In genomic region chr7:146136357-146136875, GRCh38 we compare ENCODE assay signal across 20 cellular contexts. TPM values are rescaled to one million over a fixed set of nuclear protein-coding genes. Genes with fewer than 3 reads are reported as not detected.
"Had no signal": no experiment of that assay in that cellular context is flagged by ENCODE, and none has a peak within 500 bp of the region (broad histone marks: within the 10 kb centered on the region; RNA-seq: fewer than 3 reads in every experiment).

No MANE protein-coding gene starts in this region.

- H3K27me3 Mint-ChIP-seq: activated naive CD8-positive, alpha-beta T cell treated with anti-CD3 and anti-CD28 coated beads, Interleukin-2, amount 50 U/mL, for 24 hours; memory B cell; natural killer cell treated with Interleukin-12 subunit alpha and Interleukin-12 subunit beta and Interleukin-15 and Interleukin-18, amount 100 ng/mL, for 72 hours; stimulated activated naive B cell treated with anti-CD40 and anti-IgM and Interleukin-4, amounts not matched to agents 10 μg/mL and 1 μg/mL and 100 μg/mL, for 72 hours had no signal

- ATAC-seq: activated naive CD8-positive, alpha-beta T cell treated with anti-CD3 and anti-CD28 coated beads, Interleukin-2, amount 50 U/mL, for 24 hours; left ventricle myocardium superior; natural killer cell treated with Interleukin-12 subunit alpha and Interleukin-12 subunit beta and Interleukin-15 and Interleukin-18, amount 100 ng/mL, for 72 hours; stimulated activated naive B cell treated with anti-CD40 and anti-IgM and Interleukin-4, amounts not matched to agents 10 μg/mL and 1 μg/mL and 100 μg/mL, for 72 hours had no signal

- H3K9me3 Mint-ChIP-seq: activated T-helper 2 cell treated with anti-CD3 and anti-CD28 coated beads, Interferon-gamma antibody, Interleukin-2, Interleukin-4, amounts not matched to agents 10 μg/mL and 5 μg/mL and 100 μg/mL, durations not matched to agents 14 hours and 24 hours and 36 hours; memory B cell; stimulated activated naive B cell treated with anti-CD40 and anti-IgM and Interleukin-4, amounts not matched to agents 10 μg/mL and 1 μg/mL and 100 μg/mL, for 72 hours had no signal

- H3K27ac ChIP-seq: esophagus squamous epithelium, thyroid gland had no signal

- H3K27ac Mint-ChIP-seq: activated naive CD4-positive, alpha-beta T cell treated with anti-CD3 and anti-CD28 coated beads for 36 hours; activated naive CD8-positive, alpha-beta T cell treated with anti-CD3 and anti-CD28 coated beads, Interleukin-2, amount 50 U/mL, for 24 hours; activated T-helper 2 cell treated with anti-CD3 and anti-CD28 coated beads, Interferon-gamma antibody, Interleukin-2, Interleukin-4, amounts not matched to agents 10 μg/mL and 5 μg/mL and 100 μg/mL, durations not matched to agents 14 hours and 24 hours and 36 hours; memory B cell; natural killer cell treated with Interleukin-12 subunit alpha and Interleukin-12 subunit beta and Interleukin-15 and Interleukin-18, amount 100 ng/mL, for 72 hours; stimulated activated naive B cell treated with anti-CD40 and anti-IgM and Interleukin-4, amounts not matched to agents 10 μg/mL and 1 μg/mL and 100 μg/mL, for 72 hours had no signal

- H3K4me3 Mint-ChIP-seq: activated naive CD4-positive, alpha-beta T cell treated with anti-CD3 and anti-CD28 coated beads for 36 hours; activated naive CD8-positive, alpha-beta T cell treated with anti-CD3 and anti-CD28 coated beads, Interleukin-2, amount 50 U/mL, for 24 hours; memory B cell; natural killer cell treated with Interleukin-12 subunit alpha and Interleukin-12 subunit beta and Interleukin-15 and Interleukin-18, amount 100 ng/mL, for 72 hours; stimulated activated naive B cell treated with anti-CD40 and anti-IgM and Interleukin-4, amounts not matched to agents 10 μg/mL and 1 μg/mL and 100 μg/mL, for 72 hours had no signal

- H3K4me1 Mint-ChIP-seq: activated naive CD8-positive, alpha-beta T cell treated with anti-CD3 and anti-CD28 coated beads, Interleukin-2, amount 50 U/mL, for 24 hours; memory B cell; stimulated activated naive B cell treated with anti-CD40 and anti-IgM and Interleukin-4, amounts not matched to agents 10 μg/mL and 1 μg/mL and 100 μg/mL, for 72 hours had no signal

- H3K9me3 ChIP-seq: esophagus squamous epithelium, thyroid gland had no signal

- H3K4me3 ChIP-seq: esophagus squamous epithelium, thyroid gland had no signal

- H3K36me3 Mint-ChIP-seq: memory B cell; natural killer cell treated with Interleukin-12 subunit alpha and Interleukin-12 subunit beta and Interleukin-15 and Interleukin-18, amount 100 ng/mL, for 72 hours; stimulated activated naive B cell treated with anti-CD40 and anti-IgM and Interleukin-4, amounts not matched to agents 10 μg/mL and 1 μg/mL and 100 μg/mL, for 72 hours had no signal

- H3K36me3 ChIP-seq: esophagus squamous epithelium, thyroid gland had no signal

- H3K27me3 ChIP-seq: esophagus squamous epithelium, thyroid gland had no signal

- DNase-seq: activated CD4-positive, alpha-beta T cell treated with anti-CD3 and anti-CD28 coated beads for 1 hour; activated CD4-positive, alpha-beta T cell treated with anti-CD3 and anti-CD28 coated beads, Interleukin-2, amount 50 U/mL, for 4 hours; activated naive CD4-positive, alpha-beta T cell treated with anti-CD3 and anti-CD28 coated beads for 36 hours; activated naive CD8-positive, alpha-beta T cell treated with anti-CD3 and anti-CD28 coated beads, Interleukin-2, amount 50 U/mL, for 24 hours; activated T-cell treated with anti-CD3 and anti-CD28 coated beads, Interleukin-2, amount 50 U/mL, for 1 hour; aorta; effector CD8-positive, alpha-beta T cell; esophagus squamous epithelium; hippocampal formation; left ventricle myocardium superior; nucleus accumbens; posterior cingulate gyrus; stimulated activated CD4-positive, alpha-beta T cell treated with anti-CD3 and anti-CD28 coated beads, Interleukin-4, amount 100 ng/mL, for 1 hour; stimulated activated naive B cell treated with anti-CD40 and anti-IgM and Interleukin-4, amounts not matched to agents 10 μg/mL and 1 μg/mL and 100 μg/mL, for 72 hours; thyroid gland had no signal

- H3K4me1 ChIP-seq: esophagus squamous epithelium, thyroid gland had no signal

RNA-seq across cellular contexts. Expression of gene CNTNAP2, which starts 19.8 kb away (rescaled TPM):
- total RNA-seq: activated T-helper 2 cell treated with anti-CD3 and anti-CD28 coated beads, Interferon-gamma antibody, Interleukin-2, Interleukin-4, amounts not matched to agents 10 μg/mL and 5 μg/mL and 100 μg/mL, durations not matched to agents 14 hours and 24 hours and 36 hours; aorta; endothelial cell of umbilical vein; fibroblast of villous mesenchyme; natural killer cell treated with Interleukin-12 subunit alpha and Interleukin-12 subunit beta and Interleukin-15 and Interleukin-18, amount 100 ng/mL, for 72 hours had no signal
- polyA plus RNA-seq: aorta, endothelial cell of umbilical vein had no signal
